1 cellular context compared by ENCODE assay signal in genomic region chr16:70480127-70481105, GRCh38.
TF ChIP-seq lines count a peak whose summit lies in the region.

No MANE protein-coding gene starts in this region.

TF ChIP-seq in K562, 482 proteins besides CTCF, POLR2A, EP300 and RAD21:
- TF ChIP-seq DNMT1 (IDR thresholded peaks at IDR 0.05) (no peak), MEIS2 (IDR thresholded peaks at IDR 0.05; ENCODE audit: partially characterized antibody) (no peak), TRIM28 (IDR thresholded peaks at IDR 0.05) (no peak), ZBED1 (IDR thresholded peaks at IDR 0.05) (no peak)
